23 cellular contexts compared by ENCODE assay signal in genomic region chr3:194450341-194450740, GRCh38. TPM values are rescaled to one million over a fixed set of nuclear protein-coding genes. Genes with fewer than 3 reads are reported as not detected.
DNase-seq lines count a peak whose midpoint lies in the region; ATAC-seq and TF ChIP-seq lines count a peak whose summit lies in the region.
"Had no signal": no experiment of that assay in that cellular context is flagged by ENCODE, and none has a peak within 500 bp of the region (broad histone marks: within the 10 kb centered on the region; RNA-seq: fewer than 3 reads in every experiment).

No MANE protein-coding gene starts in this region.

- in situ Hi-C loops in G401 (cut with HindIII; ENCODE audit: low sequenced_read_pairs) = no loop called here

- no peak overlapping the region for H3K4me3 ChIP-seq in lower leg skin (ENCODE audit: low read depth, poor library complexity, severe bottlenecking)
- H3K4me3 ChIP-seq: breast epithelium, ovary, right lobe of liver, tibial artery had no signal

- ATAC-seq in HG03457 (IDR thresholded peaks at IDR 0.05; ENCODE audit: unreplicated experiment) = no peak
- ATAC-seq in GM19452 (IDR thresholded peaks at IDR 0.05; ENCODE audit: unreplicated experiment) = no peak
- ATAC-seq: CD8-positive, alpha-beta T cell; left colon; naive thymus-derived CD8-positive, alpha-beta T cell; right lobe of liver; stimulated activated naive B cell treated with anti-CD40 and anti-IgM and Interleukin-4, amounts not matched to agents 10 μg/mL and 1 μg/mL and 100 μg/mL, for 72 hours had no signal

- DNase-seq in G401 (ENCODE audit: low spot score) = peak; percentile 53
- DNase-seq in NCI-H146 (lab: John Stamatoyannopoulos, UW) = peak; percentile 83
- peak; percentile 22 for DNase-seq in NCI-H446 treated with DMSO at 0.1 percent for 48 hours (lab: John Stamatoyannopoulos, UW)
- peak; percentile 39 for DNase-seq in cerebellar cortex (ENCODE audit: low spot score)
- no peak for DNase-seq in lower leg skin (ENCODE audit: low spot score in 2 of 2)
- DNase-seq: activated CD4-positive, alpha-beta T cell treated with anti-CD3 and anti-CD28 coated beads, Interleukin-2, amount 10 ng/mL, durations not matched to agents 7 days and 5 days; activated CD8-positive, alpha-beta memory T cell treated with anti-CD3 and anti-CD28 coated beads, Interleukin-2, amount 50 U/mL, for 4 hours; activated effector memory CD4-positive, alpha-beta T cell treated with Interleukin-2 at 50 U/mL for 16 hours; CD8-positive, alpha-beta T cell; EL; H9; left colon; naive thymus-derived CD8-positive, alpha-beta T cell; NCI-H1694 treated with DMSO at 0.1 percent for 48 hours; ovary; right lobe of liver; stimulated activated naive B cell treated with anti-CD40 and anti-IgM and Interleukin-4, amounts not matched to agents 10 μg/mL and 1 μg/mL and 100 μg/mL, for 72 hours; tibial artery had no signal

- no peak for TF ChIP-seq CTCF in lower leg skin (IDR thresholded peaks at IDR 0.05)

- TF ChIP-seq POLR2A in lower leg skin (IDR thresholded peaks at IDR 0.05) = no peak

- intact Hi-C loops in lower leg skin (cut with DNase I; ENCODE audit: low total_unique reads) = no loop called here

- 90 to 95% methylated on average over 5 of the region's 5 CpGs for WGBS in lower leg skin, 2 donors

RNA-seq across cellular contexts. Expression of gene ATP13A3, which starts 36.5 kb away (rescaled TPM):
- 47.9 and 60.2 TPM in 2 replicates for total RNA-seq in G401 (2014; rRNA removed; shearing (Covaris generic))
- total RNA-seq in lower leg skin = 10 to 100 TPM; 35.0 to 40.6 (median 38.2) TPM

RNA-seq across cellular contexts. Expression of gene GP5, which starts 51.3 kb away (rescaled TPM):
- total RNA-seq in G401 (2014; rRNA removed; shearing (Covaris generic)) = not detected in 2 replicates
- under 1 TPM in 1 of 4 donors, not detected in 3; 0.06 TPM for total RNA-seq in lower leg skin
- total RNA-seq: glomerular endothelial cell, H9, left colon, mesenteric fat pad had no signal

Comparison
In these comparisons a context has a peak if more than half of its experiments do, and no peak if none do; other contexts are left out.
1. DNase-seq: peak in G401 (single experiment), NCI-H146 (single experiment), NCI-H446 treated with DMSO at 0.1 percent for 48 hours (single experiment) and cerebellar cortex (single experiment); none in lower leg skin (0 of 2).